In the genomic region with DNA sequence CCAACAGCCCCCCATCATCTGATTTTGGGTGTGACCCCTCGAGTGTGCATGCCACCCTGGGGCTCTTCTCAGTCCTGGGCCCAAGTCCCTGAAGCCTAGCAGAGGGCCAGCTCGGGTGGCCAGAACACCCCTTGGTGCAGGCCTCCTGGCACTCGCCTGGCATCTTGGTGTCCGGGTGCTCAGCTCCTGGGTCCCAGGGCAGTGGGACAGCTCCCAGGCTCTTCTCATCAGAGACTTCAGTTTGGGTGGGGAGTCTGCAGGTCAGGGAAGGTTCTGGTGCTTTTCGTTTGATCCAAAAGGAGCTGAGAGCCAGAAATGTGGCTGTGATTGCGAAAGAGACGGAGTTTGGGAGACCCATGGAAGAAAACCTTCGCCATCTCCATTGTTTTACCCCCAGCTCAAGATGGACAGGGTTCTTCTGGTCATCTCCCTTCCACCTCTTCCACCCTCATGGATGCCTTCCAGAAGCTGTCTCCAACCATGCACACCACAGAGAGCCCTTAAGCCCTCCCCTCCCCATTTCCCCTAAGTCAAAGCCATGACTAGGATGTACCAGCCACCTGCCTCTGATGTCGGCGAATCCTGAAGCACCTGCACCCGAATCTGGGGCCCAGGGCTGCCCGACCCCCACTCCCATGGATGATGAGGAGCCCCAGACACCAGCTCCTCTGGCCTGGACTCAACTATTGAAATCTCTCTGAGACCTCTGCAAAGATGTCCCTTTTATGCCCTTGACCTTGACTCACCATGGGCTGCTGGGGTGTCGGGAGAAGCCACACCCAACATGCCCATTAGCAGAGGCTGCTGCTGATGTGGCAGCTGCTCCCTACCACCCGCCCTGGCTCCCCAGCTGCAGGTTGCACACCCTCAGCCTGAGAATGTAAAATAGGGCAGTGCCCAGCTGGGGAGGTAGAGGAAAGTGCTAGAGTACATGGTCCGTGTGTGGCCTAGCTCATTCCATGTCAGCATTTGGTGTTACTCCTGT, we compare ENCODE assay signal across 26 cellular contexts. TPM values are rescaled to one million over a fixed set of nuclear protein-coding genes. Genes with fewer than 3 reads are reported as not detected.
"Had no signal": no experiment of that assay in that cellular context is flagged by ENCODE, and none has a peak within 500 bp of the region (broad histone marks: within the 10 kb centered on the region; RNA-seq: fewer than 3 reads in every experiment).

No MANE protein-coding gene starts in this region.

- H3K36me3 Mint-ChIP-seq: activated naive CD8-positive, alpha-beta T cell treated with anti-CD3 and anti-CD28 coated beads, Interleukin-2, amount 10 ng/mL, durations not matched to agents 7 days and 5 days; naive thymus-derived CD4-positive, alpha-beta T cell; stimulated activated effector memory CD8-positive, alpha-beta T cell treated with anti-CD3 and anti-CD28 coated beads, Interleukin-12 subunit alpha, Interleukin-12 subunit beta, amount 100 ng/mL, for 72 hours had no signal

- H3K27me3 ChIP-seq: body of pancreas, heart left ventricle, neural progenitor cell, ovary, testis, upper lobe of right lung had no signal

- H3K9ac ChIP-seq: neural progenitor cell had no signal

- ATAC-seq: activated CD4-positive, CD25-positive, alpha-beta regulatory T cell treated with anti-CD3 and anti-CD28 coated beads, Interleukin-2, amount 50 U/mL, for 24 hours; body of pancreas; gastroesophageal sphincter; heart left ventricle; naive thymus-derived CD4-positive, alpha-beta T cell; psoas muscle; sciatic nerve; SK-N-SH treated with all-trans-retinoic acid at 6 μM for 48 hours; stimulated activated effector memory CD8-positive, alpha-beta T cell treated with anti-CD3 and anti-CD28 coated beads, Interleukin-12 subunit alpha, Interleukin-12 subunit beta, amount 100 ng/mL, for 72 hours; upper lobe of right lung had no signal

- H3K4me1 ChIP-seq: body of pancreas, heart left ventricle, neural progenitor cell, psoas muscle, stomach, testis, upper lobe of right lung had no signal

- H3K4me3 Mint-ChIP-seq: activated CD4-positive, alpha-beta T cell treated with anti-CD3 and anti-CD28 coated beads, Interleukin-2, amount 10 ng/mL, durations not matched to agents 7 days and 5 days; activated naive CD8-positive, alpha-beta T cell treated with anti-CD3 and anti-CD28 coated beads, Interleukin-2, amount 10 ng/mL, durations not matched to agents 7 days and 5 days; naive thymus-derived CD4-positive, alpha-beta T cell; neural progenitor cell; stimulated activated effector memory CD8-positive, alpha-beta T cell treated with anti-CD3 and anti-CD28 coated beads, Interleukin-12 subunit alpha, Interleukin-12 subunit beta, amount 100 ng/mL, for 72 hours had no signal

- H3K27ac Mint-ChIP-seq: activated CD4-positive, alpha-beta T cell treated with anti-CD3 and anti-CD28 coated beads, Interleukin-2, amount 10 ng/mL, durations not matched to agents 7 days and 5 days; activated naive CD8-positive, alpha-beta T cell treated with anti-CD3 and anti-CD28 coated beads, Interleukin-2, amount 10 ng/mL, durations not matched to agents 7 days and 5 days; naive thymus-derived CD4-positive, alpha-beta T cell; neural progenitor cell; stimulated activated effector memory CD8-positive, alpha-beta T cell treated with anti-CD3 and anti-CD28 coated beads, Interleukin-12 subunit alpha, Interleukin-12 subunit beta, amount 100 ng/mL, for 72 hours had no signal

- H3K36me3 ChIP-seq: gastroesophageal sphincter, heart left ventricle, neural progenitor cell, ovary, upper lobe of right lung had no signal

- H3K27ac ChIP-seq: body of pancreas, dorsolateral prefrontal cortex, gastroesophageal sphincter, heart left ventricle, neural progenitor cell, ovary, psoas muscle, stomach, testis, upper lobe of right lung had no signal

- H2AFZ ChIP-seq: neural progenitor cell had no signal

- H3K4me3 ChIP-seq: body of pancreas, dorsolateral prefrontal cortex, gastroesophageal sphincter, heart left ventricle, neural progenitor cell, ovary, psoas muscle, smooth muscle cell, stomach, testis, upper lobe of right lung had no signal

- H3K9me3 ChIP-seq: body of pancreas, gastroesophageal sphincter, heart left ventricle, ovary, psoas muscle, stomach, testis, upper lobe of right lung had no signal

- H3K4me1 Mint-ChIP-seq: activated CD4-positive, alpha-beta T cell treated with anti-CD3 and anti-CD28 coated beads, Interleukin-2, amount 10 ng/mL, durations not matched to agents 7 days and 5 days; activated naive CD8-positive, alpha-beta T cell treated with anti-CD3 and anti-CD28 coated beads, Interleukin-2, amount 10 ng/mL, durations not matched to agents 7 days and 5 days; naive thymus-derived CD4-positive, alpha-beta T cell; neural progenitor cell; stimulated activated effector memory CD8-positive, alpha-beta T cell treated with anti-CD3 and anti-CD28 coated beads, Interleukin-12 subunit alpha, Interleukin-12 subunit beta, amount 100 ng/mL, for 72 hours had no signal

- H3K9me3 Mint-ChIP-seq: activated CD4-positive, alpha-beta T cell treated with anti-CD3 and anti-CD28 coated beads, Interleukin-2, amount 10 ng/mL, durations not matched to agents 7 days and 5 days; activated naive CD8-positive, alpha-beta T cell treated with anti-CD3 and anti-CD28 coated beads, Interleukin-2, amount 10 ng/mL, durations not matched to agents 7 days and 5 days; neural progenitor cell; stimulated activated effector memory CD8-positive, alpha-beta T cell treated with anti-CD3 and anti-CD28 coated beads, Interleukin-12 subunit alpha, Interleukin-12 subunit beta, amount 100 ng/mL, for 72 hours had no signal

- DNase-seq: activated CD4-positive, alpha-beta T cell treated with anti-CD3 and anti-CD28 coated beads, Interleukin-2, amount 10 ng/mL, durations not matched to agents 7 days and 5 days; activated naive CD4-positive, alpha-beta T cell treated with Interleukin-2 at 50 U/mL for 16 hours; activated naive CD8-positive, alpha-beta T cell treated with anti-CD3 and anti-CD28 coated beads, Interleukin-2, amount 10 ng/mL, durations not matched to agents 7 days and 5 days; amygdala; body of pancreas; heart left ventricle; kidney glomerular epithelial cell; mesenchymal stem cell; naive thymus-derived CD4-positive, alpha-beta T cell; ovary; psoas muscle; stimulated activated CD4-positive, alpha-beta T cell treated with anti-CD3 and anti-CD28 coated beads, Interleukin-4, amount 100 ng/mL, for 1 hour; stomach; T1000; upper lobe of right lung had no signal

- H3K27me3 Mint-ChIP-seq: activated CD4-positive, alpha-beta T cell treated with anti-CD3 and anti-CD28 coated beads, Interleukin-2, amount 10 ng/mL, durations not matched to agents 7 days and 5 days had no signal

- H3K4me2 ChIP-seq: neural progenitor cell, smooth muscle cell had no signal

RNA-seq across cellular contexts. Expression of a gene that starts 55.3 kb away (rescaled TPM):
- total RNA-seq: activated CD4-positive, alpha-beta T cell treated with anti-CD3 and anti-CD28 coated beads, Interleukin-2, amount 10 ng/mL, durations not matched to agents 7 days and 5 days; activated CD8-positive, alpha-beta memory T cell treated with anti-CD3 and anti-CD28 coated beads for 36 hours; activated naive CD8-positive, alpha-beta T cell treated with anti-CD3 and anti-CD28 coated beads, Interleukin-2, amount 10 ng/mL, durations not matched to agents 7 days and 5 days; naive thymus-derived CD4-positive, alpha-beta T cell; smooth muscle cell; T-helper 1 cell treated with Interleukin-12 subunit alpha and Interleukin-12 subunit beta and Interleukin-4 antibody, amounts not matched to agents 30 ng/mL and 1 ng/mL, for 36 hours had no signal
- polyA plus RNA-seq: naive thymus-derived CD4-positive, alpha-beta T cell; smooth muscle cell had no signal
